18 cellular contexts compared by ENCODE assay signal in genomic region chr3:33919312-33919711, GRCh38.
DNase-seq lines count a peak whose midpoint lies in the region; ATAC-seq and TF ChIP-seq lines count a peak whose summit lies in the region.
"Had no signal": no experiment of that assay in that cellular context is flagged by ENCODE, and none has a peak within 500 bp of the region (broad histone marks: within the 10 kb centered on the region; RNA-seq: fewer than 3 reads in every experiment).

No MANE protein-coding gene starts in this region.

- H2AFZ ChIP-seq in GM23338: peak overlapping the region; percentile 91

- no peak overlapping the region for H3K27ac ChIP-seq in GM23338 (ENCODE audit: low read depth)

- H4K20me1 ChIP-seq in GM23338 (replicated peaks; ENCODE audit: insufficient read depth): no peaks in the 10 kb centered on the region

- ATAC-seq in GM23338: peak; percentile 54
- ATAC-seq in omental fat pad (ENCODE audit: low FRiP score): no peak
- ATAC-seq: Panc1 had no signal

- H3K4me3 Mint-ChIP-seq in GM23338: no peak overlapping the region
- H3K4me3 Mint-ChIP-seq: B cell; CD4-positive, alpha-beta T cell; H9 had no signal

- H3F3A ChIP-seq in GM23338 (replicated peaks; ENCODE audit: low read depth): no peaks in the 10 kb centered on the region

- no peaks in the 10 kb centered on the region for H3K36me3 ChIP-seq in GM23338 (ENCODE audit: insufficient read depth)

- no peak for DNase-seq in GM23338 (ENCODE audit: low spot score)
- DNase-seq in astrocyte of the hippocampus (ENCODE audit: low read depth, low spot score): peak; percentile 39
- peak; percentile 29 for DNase-seq in iPS-NIHi7 (ENCODE audit: extremely low spot score)
- DNase-seq in pons (ENCODE audit: low spot score): peak; percentile 24
- DNase-seq in GM19240 (ENCODE audit: insufficient read length, low spot score): no peak
- no peak for DNase-seq in omental fat pad (ENCODE audit: low spot score)
- DNase-seq in cerebellum (ENCODE audit: low spot score): no peak
- DNase-seq: ACHN; CD4-positive, alpha-beta T cell; DMS79 treated with DMSO at 0.1 percent for 48 hours; GDM1; H9; NCI-H1105 treated with DMSO at 0.1 percent for 48 hours; NCI-H187 treated with DMSO at 0.1 percent for 48 hours; NCI-H2171; SHP77 had no signal

- peaks cover 12% of the 10 kb centered on the region for H3K4me1 Mint-ChIP-seq in GM23338

- H3K4me2 ChIP-seq in GM23338: no peak overlapping the region

- no peaks in the 10 kb centered on the region for H3K36me3 Mint-ChIP-seq in GM23338 (ENCODE audit: low read depth)

- no peak for TF ChIP-seq CTCF in GM23338 (conservative IDR thresholded peaks at IDR 0.05; ENCODE audit: low read depth in 2 of 2)
- no peak for TF ChIP-seq CTCF in omental fat pad (IDR thresholded peaks at IDR 0.05)

- H3K27me3 Mint-ChIP-seq in GM23338 (ENCODE audit: insufficient read depth, low read depth, poor library complexity): peaks cover 3% of the 10 kb centered on the region
- H3K27me3 Mint-ChIP-seq: CD4-positive, alpha-beta T cell had no signal

- H3K4me1 ChIP-seq in GM23338 (ENCODE audit: insufficient read depth): peaks cover 12% of the 10 kb centered on the region

- no peak overlapping the region for H3K4me3 ChIP-seq in GM23338

- H3K9me3 Mint-ChIP-seq in GM23338: no peaks in the 10 kb centered on the region
- H3K9me3 Mint-ChIP-seq: CD4-positive, alpha-beta T cell; H9 had no signal

- peaks cover 9% of the 10 kb centered on the region for H3K9me2 ChIP-seq in GM23338 (ENCODE audit: insufficient read depth)

- no peak overlapping the region for H3K27ac Mint-ChIP-seq in GM23338
- H3K27ac Mint-ChIP-seq: B cell; CD4-positive, alpha-beta T cell; H9 had no signal

- no peaks in the 10 kb centered on the region for H3K27me3 ChIP-seq in GM23338 (ENCODE audit: insufficient read depth)

- H3K79me2 ChIP-seq in GM23338 (replicated peaks; ENCODE audit: insufficient read depth): no peaks in the 10 kb centered on the region

TF ChIP-seq in GM23338, 12 proteins besides CTCF, POLR2A, EP300 and RAD21:
- no peak for TF ChIP-seq REST (IDR thresholded peaks at IDR 0.05; ENCODE audit: unreplicated experiment)
- no peak for TF ChIP-seq NANOG (IDR thresholded peaks at IDR 0.05; ENCODE audit: borderline replicate concordance)
- no peak for TF ChIP-seq EZH2 (IDR thresholded peaks at IDR 0.05; ENCODE audit: low read depth, unreplicated experiment)
- no peak for TF ChIP-seq ETS1 (IDR thresholded peaks at IDR 0.05)

Comparison
In these comparisons a context has a peak if more than half of its experiments do, and no peak if none do; other contexts are left out.
1. DNase-seq: peak in astrocyte of the hippocampus (single experiment), iPS-NIHi7 (single experiment) and pons (single experiment); none in GM23338 (single experiment), GM19240 (single experiment), omental fat pad (single experiment) and cerebellum (single experiment).